In the genomic region with DNA sequence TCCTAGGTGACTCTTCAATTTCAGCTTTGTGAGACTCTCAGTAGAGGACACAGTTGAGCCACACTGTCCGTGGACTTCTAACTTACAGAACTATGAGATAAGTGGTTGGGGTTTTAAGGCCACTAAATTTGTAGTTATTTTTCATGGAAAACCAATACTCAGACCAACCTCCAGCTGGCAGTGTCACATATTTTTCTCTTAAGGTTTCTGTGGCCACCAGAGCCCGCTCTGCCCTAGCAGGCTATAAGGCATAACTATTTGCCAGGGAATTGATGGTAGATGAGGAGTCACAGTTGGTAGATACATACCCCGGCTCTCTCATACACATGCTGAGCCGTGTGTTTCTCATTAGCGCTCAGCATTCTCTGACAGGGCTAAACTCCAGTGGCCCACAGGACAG, we compare ENCODE assay signal across 15 cellular contexts.
DNase-seq lines count a peak whose midpoint lies in the region; FAIRE-seq and TF ChIP-seq lines count a peak whose summit lies in the region.
"Had no signal": no experiment of that assay in that cellular context is flagged by ENCODE, and none has a peak within 500 bp of the region (broad histone marks: within the 10 kb centered on the region; RNA-seq: fewer than 3 reads in every experiment).

No MANE protein-coding gene starts in this region.

- H3K27ac ChIP-seq in OCI-LY1 (ENCODE audit: low read depth, low read length, poor library complexity, severe bottlenecking) (no peak overlapping the region), liver (ENCODE audit: low read depth in 1 of 2, low read length in 2 of 2) (no peak overlapping the region), SJCRH30 (no peak overlapping the region)
- H3K27ac ChIP-seq: coronary artery, neutrophil had no signal

- peak; percentile 83 to 90 for TF ChIP-seq RAD21 in liver (IDR thresholded peaks at IDR 0.05)

- no peaks in the 10 kb centered on the region for H3K27me3 ChIP-seq in OCI-LY1 (ENCODE audit: insufficient read depth, low read length)
- no peaks in the 10 kb centered on the region for H3K27me3 ChIP-seq in liver (ENCODE audit: control insufficient read depth in 4 of 4, insufficient read depth in 4 of 4, low read length in 3 of 4)
- no peaks in the 10 kb centered on the region for H3K27me3 ChIP-seq in SJCRH30
- H3K27me3 ChIP-seq: neutrophil had no signal

- 74% methylated on average over 5 of the region's 5 CpGs for WGBS in liver

- no peak overlapping the region for H3K4me2 ChIP-seq in OCI-LY1 (ENCODE audit: low read length)

- H4K20me1 ChIP-seq in OCI-LY1 (ENCODE audit: insufficient read depth, low read length): no peaks in the 10 kb centered on the region

- no peaks in the 10 kb centered on the region for H3K79me2 ChIP-seq in OCI-LY1 (ENCODE audit: insufficient read depth, low read length)

- H3K9me3 ChIP-seq in OCI-LY1 (ENCODE audit: low read length) (no peaks in the 10 kb centered on the region), liver (ENCODE audit: control insufficient read depth in 4 of 4, low read length in 3 of 4) (no peaks in the 10 kb centered on the region), SJCRH30 (replicated peaks) (no peaks in the 10 kb centered on the region)
- H3K9me3 ChIP-seq: neutrophil had no signal

- no peak overlapping the region for H3K9ac ChIP-seq in OCI-LY1 (ENCODE audit: low read length)
- no peak overlapping the region for H3K9ac ChIP-seq in liver (ENCODE audit: low read depth in 1 of 2, low read length in 2 of 2)

- H3K4me3 ChIP-seq in OCI-LY1 (ENCODE audit: low read depth, low read length, poor library complexity, severe bottlenecking): no peak overlapping the region
- H3K4me3 ChIP-seq in cardiac fibroblast (replicated peaks in 1 of 2; ENCODE audit: low read depth in 2 of 2, low read length in 2 of 2): no peak overlapping the region
- no peak overlapping the region for H3K4me3 ChIP-seq in liver (ENCODE audit: low read depth in 1 of 3, low read length in 3 of 3)
- H3K4me3 ChIP-seq in SJCRH30: no peak overlapping the region
- H3K4me3 ChIP-seq: coronary artery had no signal

- no peak for FAIRE-seq in D721Med (lab: Jason Lieb, UNC)

- no peaks in the 10 kb centered on the region for H3K36me3 ChIP-seq in OCI-LY1 (ENCODE audit: insufficient read depth, low read length)
- no peaks in the 10 kb centered on the region for H3K36me3 ChIP-seq in liver (ENCODE audit: control insufficient read depth in 4 of 4, insufficient read depth in 3 of 4, low read depth in 1 of 4, low read length in 3 of 4)
- H3K36me3 ChIP-seq in SJCRH30: no peaks in the 10 kb centered on the region
- H3K36me3 ChIP-seq: neutrophil had no signal

- TF ChIP-seq CTCF in D721Med (IDR thresholded peaks at IDR 0.05; ENCODE audit: insufficient read depth, missing control alignments): peak; percentile 1
- TF ChIP-seq CTCF in OCI-LY1 (IDR thresholded peaks at IDR 0.05; ENCODE audit: low read length): 0 out of 2 replicates have a peak, but pooled peaks have one; percentile 16
- TF ChIP-seq CTCF in cardiac fibroblast (IDR thresholded peaks at IDR 0.05; ENCODE audit: low read depth, low read length): peak; percentile 24
- peak; percentile 64 for TF ChIP-seq CTCF in liver (IDR thresholded peaks at IDR 0.05; ENCODE audit: low read depth, low read length, missing input control)

- H3F3A ChIP-seq in OCI-LY1 (ENCODE audit: insufficient read depth, low read length): no peaks in the 10 kb centered on the region

- H3K9me2 ChIP-seq in OCI-LY1 (ENCODE audit: low read depth, low read length): no peaks in the 10 kb centered on the region

- DNase-seq in D721Med (ENCODE audit: insufficient read length, low spot score) (no peak), cardiac fibroblast (ENCODE audit: low read depth in 2 of 2) (peak; percentile 7 to 18), SJCRH30 (no peak), UCSD-AML1 (lab: John Stamatoyannopoulos, UW; ENCODE audit: unreplicated experiment) (no peak)
- DNase-seq in effector CD8-positive, alpha-beta T cell (lab: John Stamatoyannopoulos, UW): no peak
- no peak for DNase-seq in activated T-cell treated with anti-CD3 and anti-CD28 coated beads, Interleukin-2, amount 50 U/mL, for 1 hour
- DNase-seq: activated CD4-positive, alpha-beta T cell treated with anti-CD3 and anti-CD28 coated beads for 1 hour; HCEC 1CT; mesenchymal stem cell; NCI-H2107; stimulated activated naive CD8-positive, alpha-beta T cell treated with anti-CD3 and anti-CD28 coated beads, Interleukin-15, Interleukin-2, amounts not matched to agents 100 U/mL and 50 U/mL, for 24 hours had no signal

- no peak overlapping the region for H2AFZ ChIP-seq in OCI-LY1 (ENCODE audit: low read length)

- H3K4me1 ChIP-seq in OCI-LY1 (ENCODE audit: insufficient read depth, low read length, severe bottlenecking): no peaks in the 10 kb centered on the region
- H3K4me1 ChIP-seq in liver (ENCODE audit: control insufficient read depth in 4 of 4, insufficient read depth in 4 of 4, low read length in 3 of 4): no peaks in the 10 kb centered on the region
- no peaks in the 10 kb centered on the region for H3K4me1 ChIP-seq in SJCRH30

TF ChIP-seq in liver, 16 proteins besides CTCF, POLR2A, EP300 and RAD21:
- TF ChIP-seq YY1 (IDR thresholded peaks at IDR 0.05) (no peak), ZBTB33 (IDR thresholded peaks at IDR 0.05) (no peak), FOXA1 (IDR thresholded peaks at IDR 0.05) (no peak), TAF1 (conservative IDR thresholded peaks at IDR 0.05) (no peak)
- TF ChIP-seq, protein P1, sequence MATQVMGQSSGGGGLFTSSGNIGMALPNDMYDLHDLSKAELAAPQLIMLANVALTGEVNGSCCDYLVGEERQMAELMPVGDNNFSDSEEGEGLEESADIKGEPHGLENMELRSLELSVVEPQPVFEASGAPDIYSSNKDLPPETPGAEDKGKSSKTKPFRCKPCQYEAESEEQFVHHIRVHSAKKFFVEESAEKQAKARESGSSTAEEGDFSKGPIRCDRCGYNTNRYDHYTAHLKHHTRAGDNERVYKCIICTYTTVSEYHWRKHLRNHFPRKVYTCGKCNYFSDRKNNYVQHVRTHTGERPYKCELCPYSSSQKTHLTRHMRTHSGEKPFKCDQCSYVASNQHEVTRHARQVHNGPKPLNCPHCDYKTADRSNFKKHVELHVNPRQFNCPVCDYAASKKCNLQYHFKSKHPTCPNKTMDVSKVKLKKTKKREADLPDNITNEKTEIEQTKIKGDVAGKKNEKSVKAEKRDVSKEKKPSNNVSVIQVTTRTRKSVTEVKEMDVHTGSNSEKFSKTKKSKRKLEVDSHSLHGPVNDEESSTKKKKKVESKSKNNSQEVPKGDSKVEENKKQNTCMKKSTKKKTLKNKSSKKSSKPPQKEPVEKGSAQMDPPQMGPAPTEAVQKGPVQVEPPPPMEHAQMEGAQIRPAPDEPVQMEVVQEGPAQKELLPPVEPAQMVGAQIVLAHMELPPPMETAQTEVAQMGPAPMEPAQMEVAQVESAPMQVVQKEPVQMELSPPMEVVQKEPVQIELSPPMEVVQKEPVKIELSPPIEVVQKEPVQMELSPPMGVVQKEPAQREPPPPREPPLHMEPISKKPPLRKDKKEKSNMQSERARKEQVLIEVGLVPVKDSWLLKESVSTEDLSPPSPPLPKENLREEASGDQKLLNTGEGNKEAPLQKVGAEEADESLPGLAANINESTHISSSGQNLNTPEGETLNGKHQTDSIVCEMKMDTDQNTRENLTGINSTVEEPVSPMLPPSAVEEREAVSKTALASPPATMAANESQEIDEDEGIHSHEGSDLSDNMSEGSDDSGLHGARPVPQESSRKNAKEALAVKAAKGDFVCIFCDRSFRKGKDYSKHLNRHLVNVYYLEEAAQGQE (IDR thresholded peaks at IDR 0.05): no peak
- TF ChIP-seq, protein P2, sequence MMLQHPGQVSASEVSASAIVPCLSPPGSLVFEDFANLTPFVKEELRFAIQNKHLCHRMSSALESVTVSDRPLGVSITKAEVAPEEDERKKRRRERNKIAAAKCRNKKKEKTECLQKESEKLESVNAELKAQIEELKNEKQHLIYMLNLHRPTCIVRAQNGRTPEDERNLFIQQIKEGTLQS (IDR thresholded peaks at IDR 0.05): no peak

Comparison
In these comparisons a context has a peak if more than half of its experiments do, and no peak if none do; other contexts are left out.
1. DNase-seq: peak in cardiac fibroblast (2 of 2); none in D721Med (single experiment), SJCRH30 (0 of 2), effector CD8-positive, alpha-beta T cell (single experiment), activated T-cell treated with anti-CD3 and anti-CD28 coated beads, Interleukin-2, amount 50 U/mL, for 1 hour (single experiment) and UCSD-AML1 (single experiment).
2. CTCF ChIP-seq: peak in every context shown above with its lines; median percentile 64 in liver; 24 in cardiac fibroblast; 16 in OCI-LY1; 1 in D721Med.